ENCODE assay signal across 9 cellular contexts in genomic region chr11:7442588-7443215, GRCh38. TPM values are rescaled to one million over a fixed set of nuclear protein-coding genes. Genes with fewer than 3 reads are reported as not detected.
DNase-seq lines count a peak whose midpoint lies in the region; TF ChIP-seq lines count a peak whose summit lies in the region.
"Had no signal": no experiment of that assay in that cellular context is flagged by ENCODE, and none has a peak within 500 bp of the region (broad histone marks: within the 10 kb centered on the region; RNA-seq: fewer than 3 reads in every experiment).

No MANE protein-coding gene starts in this region.

- TF ChIP-seq CTCF in Loucy (conservative IDR thresholded peaks at IDR 0.05; ENCODE audit: low read length) (peak; percentile 94), brain (conservative IDR thresholded peaks at IDR 0.05) (peak; percentile 87 to 92)

- no peaks in the 10 kb centered on the region for H3K36me3 ChIP-seq in H7 (replicated peaks; ENCODE audit: control insufficient read depth, insufficient read depth, low read length)
- no peaks in the 10 kb centered on the region for H3K36me3 ChIP-seq in Loucy (ENCODE audit: insufficient read depth, low read length)
- H3K36me3 ChIP-seq: BLaER1 treated with 17β-estradiol and CSF1 and Interleukin-3, amounts not matched to agents 10 nM and 100 nM had no signal

- no peaks in the 10 kb centered on the region for H3K9me3 Mint-ChIP-seq in brain

- H3K9ac ChIP-seq in Loucy (ENCODE audit: low read depth, low read length, poor library complexity, severe bottlenecking): no peak overlapping the region
- H3K9ac ChIP-seq: BLaER1 treated with 17β-estradiol and CSF1 and Interleukin-3, amounts not matched to agents 10 nM and 100 nM had no signal

- no peak overlapping the region for H3K4me3 Mint-ChIP-seq in brain

- no peak overlapping the region for H3K27ac Mint-ChIP-seq in brain

- H3K27me3 ChIP-seq in H7 (ENCODE audit: control insufficient read depth, insufficient read depth, low read length) (no peaks in the 10 kb centered on the region), Loucy (ENCODE audit: insufficient read depth, low read length, poor library complexity, severe bottlenecking) (no peaks in the 10 kb centered on the region)
- H3K27me3 ChIP-seq: BLaER1 treated with 17β-estradiol and CSF1 and Interleukin-3, amounts not matched to agents 10 nM and 100 nM had no signal

- no peaks in the 10 kb centered on the region for H3K9me3 ChIP-seq in Loucy (ENCODE audit: insufficient read depth, low read depth, low read length)
- H3K9me3 ChIP-seq: BLaER1 treated with 17β-estradiol and CSF1 and Interleukin-3, amounts not matched to agents 10 nM and 100 nM had no signal

- no peaks in the 10 kb centered on the region for H4K20me1 ChIP-seq in Loucy (ENCODE audit: insufficient read depth, low read length, poor library complexity, severe bottlenecking)
- H4K20me1 ChIP-seq: BLaER1 treated with 17β-estradiol and CSF1 and Interleukin-3, amounts not matched to agents 10 nM and 100 nM had no signal

- peaks cover 12% of the 10 kb centered on the region for H3K27me3 Mint-ChIP-seq in brain

- no peaks in the 10 kb centered on the region for H3K79me2 ChIP-seq in Loucy (ENCODE audit: insufficient read depth, low read length)

- no peak overlapping the region for H2AFZ ChIP-seq in Loucy (ENCODE audit: low read length)

- no peaks in the 10 kb centered on the region for H3K9me2 ChIP-seq in Loucy (replicated peaks; ENCODE audit: low read depth, low read length)

- H3K4me3 ChIP-seq in H7 (ENCODE audit: insufficient read depth, low read depth, low read length): no peak overlapping the region
- H3K4me3 ChIP-seq in Loucy (ENCODE audit: low read length, poor library complexity, severe bottlenecking): no peak overlapping the region
- H3K4me3 ChIP-seq: BLaER1 treated with 17β-estradiol and CSF1 and Interleukin-3, amounts not matched to agents 10 nM and 100 nM had no signal

- H3F3A ChIP-seq in Loucy (ENCODE audit: low read depth): no peaks in the 10 kb centered on the region

- peak; percentile 34 for DNase-seq in NCI-H1436 (lab: John Stamatoyannopoulos, UW)
- DNase-seq in NCI-H1436 treated with DMSO at 0.1 percent for 48 hours (lab: John Stamatoyannopoulos, UW): no peak
- peak; percentile 65 for DNase-seq in H7
- DNase-seq in UCSD-AML1 (lab: John Stamatoyannopoulos, UW; ENCODE audit: unreplicated experiment): peak; percentile 67
- DNase-seq in iris pigment epithelial cell (ENCODE audit: low read depth): peak; percentile 41
- DNase-seq in stimulated activated CD4-positive, alpha-beta T cell treated with anti-CD3 and anti-CD28 coated beads, Interleukin-15, amount 100 ng/mL, for 48 hours (ENCODE audit: low read depth in 2 of 2): peak; percentile 44 to 69

- no peaks in the 10 kb centered on the region for H3K36me3 Mint-ChIP-seq in brain

- H3K4me1 Mint-ChIP-seq in brain: peaks cover 33% of the 10 kb centered on the region

- H3K4me2 ChIP-seq in Loucy (ENCODE audit: low read depth, low read length, poor library complexity, severe bottlenecking): no peak overlapping the region
- H3K4me2 ChIP-seq: BLaER1 treated with 17β-estradiol and CSF1 and Interleukin-3, amounts not matched to agents 10 nM and 100 nM had no signal

- peaks cover 3% of the 10 kb centered on the region for H3K4me1 ChIP-seq in Loucy (ENCODE audit: insufficient read depth, low read length, poor library complexity, severe bottlenecking)

RNA-seq across cellular contexts. Expression of gene OLFML1, which starts 42.6 kb away (rescaled TPM):
- 2.8 TPM in 1 of 2 replicates, not detected in the other for total RNA-seq in H7 (2014; rRNA removed; shearing (Covaris generic))
- polyA plus RNA-seq in brain (ENCODE audit: insufficient read depth, low read depth, low replicate concordance): 2.3 TPM
